ENCODE assay signal across 19 cellular contexts in genomic region chr9:16475257-16475656, GRCh38.
"Had no signal": no experiment of that assay in that cellular context is flagged by ENCODE, and none has a peak within 500 bp of the region (broad histone marks: within the 10 kb centered on the region; RNA-seq: fewer than 3 reads in every experiment).

No MANE protein-coding gene starts in this region.

- H3K36me3 ChIP-seq: brain microvascular endothelial cell, tibial artery, WERI-Rb-1 had no signal

- H3K9me3 ChIP-seq: tibial artery had no signal

- H3K27ac ChIP-seq: brain microvascular endothelial cell, epithelial cell of prostate, tibial artery, WERI-Rb-1 had no signal

- H3K27me3 ChIP-seq: brain microvascular endothelial cell, tibial artery had no signal

- DNase-seq: activated CD4-positive, alpha-beta T cell treated with anti-CD3 and anti-CD28 coated beads for 1 hour; activated effector memory CD4-positive, alpha-beta T cell treated with anti-CD3 and anti-CD28 coated beads, Interleukin-2, amount 50 U/mL, for 16 hours; activated naive CD4-positive, alpha-beta T cell treated with anti-CD3 and anti-CD28 coated beads, Interleukin-2, amount 50 U/mL, for 16 hours; activated T-cell treated with anti-CD3 and anti-CD28 coated beads, Interleukin-2, amount 50 U/mL, for 72 hours; aorta; brain microvascular endothelial cell; central memory CD4-positive, alpha-beta T cell; endodermal cell; head of caudate nucleus; kidney; nucleus accumbens; posterior cingulate gyrus; retina; stimulated activated CD4-positive, alpha-beta T cell treated with anti-CD3 and anti-CD28 coated beads, Interleukin-1b, Interleukin-23, amount 100 ng/mL, for 48 hours; stimulated activated CD8-positive, alpha-beta memory T cell treated with anti-CD3 and anti-CD28 coated beads, Interleukin-4, amount 100 ng/mL, for 48 hours; stimulated activated naive CD4-positive, alpha-beta T cell treated with Interleukin-2 at 50 U/mL for 16 hours; tibial artery; WERI-Rb-1 had no signal

- H3K4me3 ChIP-seq: tibial artery had no signal

- H3K4me1 ChIP-seq: tibial artery had no signal
